Comparison of ENCODE assay signal across 3 cellular contexts in genomic region chr11:106101370-106101769, GRCh38.
"Had no signal": no experiment of that assay in that cellular context is flagged by ENCODE, and none has a peak within 500 bp of the region (broad histone marks: within the 10 kb centered on the region; RNA-seq: fewer than 3 reads in every experiment).

No MANE protein-coding gene starts in this region.

- H3K9me3 Mint-ChIP-seq: H9 had no signal

- H3K4me3 ChIP-seq: K562 had no signal

- H3K4me3 Mint-ChIP-seq: H9 had no signal

- ATAC-seq: K562 had no signal

- DNase-seq: GOT3, H9 had no signal
